1 cellular context compared by ENCODE assay signal in genomic region chr1:112708489-112708888, GRCh38.
TF ChIP-seq lines count a peak whose summit lies in the region.

No MANE protein-coding gene starts in this region.

TF ChIP-seq in K562, 482 proteins besides CTCF, POLR2A, EP300 and RAD21:
- peak; percentile 36; the same call in 1 of the 2 replicates for TF ChIP-seq TAL1 (IDR thresholded peaks at IDR 0.05)
- no peak for TF ChIP-seq MAFG (tag; conservative IDR thresholded peaks at IDR 0.05)
- no peak for TF ChIP-seq PTBP1 (IDR thresholded peaks at IDR 0.05; ENCODE audit: low read depth, low read length)
- peak; percentile 37 for TF ChIP-seq BRF2 (IDR thresholded peaks at IDR 0.05; ENCODE audit: borderline replicate concordance, insufficient read depth, insufficient read length)
- TF ChIP-seq CBFA2T2 (conservative IDR thresholded peaks at IDR 0.05): 0 out of 2 replicates have a peak, but pooled peaks have one; percentile 16
- peak; percentile 32; the same call in 1 of the 2 replicates for TF ChIP-seq TEAD4 (IDR thresholded peaks at IDR 0.05; ENCODE audit: low read length)
- TF ChIP-seq TEAD4 (CRISPR knock-in tag; IDR thresholded peaks at IDR 0.05; ENCODE audit: borderline replicate concordance): no peak
- TF ChIP-seq ZNF133 (CRISPR knock-in tag; IDR thresholded peaks at IDR 0.05): no peak
- peak; percentile 57 for TF ChIP-seq TCF3 (CRISPR knock-in tag; IDR thresholded peaks at IDR 0.05)
- TF ChIP-seq ARID1B (IDR thresholded peaks at IDR 0.05): peak; percentile 37; the same call in 1 of the 2 replicates
- peak; percentile 60 for TF ChIP-seq CBFA2T3 (IDR thresholded peaks at IDR 0.05)
